ENCODE assay signal across 23 cellular contexts in the genomic region with DNA sequence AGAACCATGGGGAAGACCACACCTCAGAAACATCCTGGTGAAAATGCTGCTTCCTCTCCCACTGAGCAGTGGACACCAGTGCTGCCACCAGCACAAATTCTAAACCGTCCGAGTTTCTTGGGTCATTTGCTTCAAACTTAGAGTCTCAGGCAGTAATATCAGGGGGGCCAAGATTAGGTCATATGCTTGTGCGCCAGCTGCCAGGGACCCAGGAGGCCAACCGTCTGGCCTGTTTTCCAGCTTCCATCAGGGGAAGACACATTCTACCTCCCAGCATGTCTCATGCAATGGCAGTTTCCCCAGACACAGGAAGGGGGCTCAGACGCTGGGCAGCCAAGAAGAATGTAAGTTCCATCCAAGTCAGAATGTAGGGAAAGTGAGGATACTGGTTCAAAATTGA.
"Had no signal": no experiment of that assay in that cellular context is flagged by ENCODE, and none has a peak within 500 bp of the region (broad histone marks: within the 10 kb centered on the region; RNA-seq: fewer than 3 reads in every experiment).

No MANE protein-coding gene starts in this region.

- H3K27me3 ChIP-seq: breast epithelium, esophagus squamous epithelium, hepatocyte, stomach had no signal

- H3K4me2 ChIP-seq: hepatocyte, SK-N-SH had no signal

- H3K27me3 Mint-ChIP-seq: activated B cell treated with CpG ODN at 0.5 μM for 24 hours; dendritic cell treated with granulocyte-macrophage colony-stimulating factor and Interleukin-4, amounts not matched to agents 40 ng/mL and 50 ng/mL, for 4 days had no signal

- H3K9me3 Mint-ChIP-seq: activated B cell treated with CpG ODN at 0.5 μM for 24 hours; activated naive CD4-positive, alpha-beta T cell treated with anti-CD3 and anti-CD28 coated beads, Interleukin-2, amount 50 U/mL, for 24 hours; activated T-cell treated with anti-CD3 and anti-CD28 coated beads, Interleukin-2, amount 50 U/mL, for 4 hours; dendritic cell treated with granulocyte-macrophage colony-stimulating factor and Interleukin-4, amounts not matched to agents 40 ng/mL and 50 ng/mL, for 4 days; mesothelial cell of epicardium; nephron progenitor cell had no signal

- ATAC-seq: activated T-cell treated with anti-CD3 and anti-CD28 coated beads, Interleukin-2, amount 50 U/mL, for 4 hours had no signal

- H2AFZ ChIP-seq: hepatocyte had no signal

- H3K36me3 Mint-ChIP-seq: activated naive CD4-positive, alpha-beta T cell treated with anti-CD3 and anti-CD28 coated beads, Interleukin-2, amount 50 U/mL, for 24 hours; mesothelial cell of epicardium had no signal

- FAIRE-seq: astrocyte, islet of Langerhans, small intestine had no signal

- DNase-seq: activated B cell treated with CpG ODN at 0.5 μM for 24 hours; activated CD4-positive, alpha-beta T cell treated with anti-CD3 and anti-CD28 coated beads for 48 hours; activated CD8-positive, alpha-beta memory T cell treated with anti-CD3 and anti-CD28 coated beads, Interleukin-2, amount 50 U/mL, for 4 hours; activated effector memory CD4-positive, alpha-beta T cell treated with anti-CD3 and anti-CD28 coated beads, Interleukin-2, amount 50 U/mL, for 16 hours; activated T-cell treated with anti-CD3 and anti-CD28 coated beads, Interleukin-2, amount 50 U/mL, for 4 hours; effector CD8-positive, alpha-beta T cell; esophagus squamous epithelium; left colon; nephron progenitor cell; SK-N-SH; stimulated activated CD4-positive, alpha-beta T cell treated with anti-CD3 and anti-CD28 coated beads, Interleukin-15, amount 100 ng/mL, for 24 hours; stimulated activated CD4-positive, alpha-beta T cell treated with anti-CD3 and anti-CD28 coated beads, Interleukin-2, amount 100 ng/mL, for 48 hours; stomach had no signal

- H3K9me3 ChIP-seq: breast epithelium, esophagus squamous epithelium, SK-N-SH, stomach, thoracic aorta had no signal

- H3K79me2 ChIP-seq: hepatocyte had no signal

- H3K4me3 ChIP-seq: breast epithelium, esophagus squamous epithelium, hepatocyte, lung, stomach, thoracic aorta had no signal

- H3K36me3 ChIP-seq: breast epithelium, esophagus squamous epithelium, stomach, thoracic aorta had no signal

- H3K9ac ChIP-seq: SK-N-SH had no signal

- H3K27ac ChIP-seq: breast epithelium, esophagus squamous epithelium, hepatocyte, stomach, thoracic aorta had no signal

- H3K4me1 Mint-ChIP-seq: activated B cell treated with CpG ODN at 0.5 μM for 24 hours; activated naive CD4-positive, alpha-beta T cell treated with anti-CD3 and anti-CD28 coated beads, Interleukin-2, amount 50 U/mL, for 24 hours; nephron progenitor cell had no signal

- H3K4me3 Mint-ChIP-seq: activated B cell treated with CpG ODN at 0.5 μM for 24 hours; activated naive CD4-positive, alpha-beta T cell treated with anti-CD3 and anti-CD28 coated beads, Interleukin-2, amount 50 U/mL, for 24 hours; activated T-cell treated with anti-CD3 and anti-CD28 coated beads, Interleukin-2, amount 50 U/mL, for 4 hours; dendritic cell treated with granulocyte-macrophage colony-stimulating factor and Interleukin-4, amounts not matched to agents 40 ng/mL and 50 ng/mL, for 4 days; mesothelial cell of epicardium; nephron progenitor cell had no signal

- H3K27ac Mint-ChIP-seq: activated B cell treated with CpG ODN at 0.5 μM for 24 hours; activated naive CD4-positive, alpha-beta T cell treated with anti-CD3 and anti-CD28 coated beads, Interleukin-2, amount 50 U/mL, for 24 hours; dendritic cell treated with granulocyte-macrophage colony-stimulating factor and Interleukin-4, amounts not matched to agents 40 ng/mL and 50 ng/mL, for 4 days; mesothelial cell of epicardium; nephron progenitor cell had no signal
